Comparison of ENCODE assay signal across 12 cellular contexts in genomic region chr12:26240329-26240815, GRCh38. TPM values are rescaled to one million over a fixed set of nuclear protein-coding genes. Genes with fewer than 3 reads are reported as not detected.
"Had no signal": no experiment of that assay in that cellular context is flagged by ENCODE, and none has a peak within 500 bp of the region (broad histone marks: within the 10 kb centered on the region; RNA-seq: fewer than 3 reads in every experiment).

No MANE protein-coding gene starts in this region.

- DNase-seq: activated CD4-positive, alpha-beta T cell treated with anti-CD3 and anti-CD28 coated beads, Interleukin-2, amount 50 U/mL, for 1 hour; activated CD4-positive, CD25-positive, alpha-beta regulatory T cell; activated CD8-positive, alpha-beta memory T cell treated with anti-CD3 and anti-CD28 coated beads, Interleukin-2, amount 10 ng/mL, durations not matched to agents 7 days and 5 days; activated effector memory CD4-positive, alpha-beta T cell treated with Interleukin-2 at 50 U/mL for 16 hours; activated T-cell treated with anti-CD3 and anti-CD28 coated beads, Interleukin-2, amount 50 U/mL, for 24 hours; endodermal cell; natural killer cell; stimulated activated naive CD4-positive, alpha-beta T cell; T-cell had no signal

- H3K9me3 ChIP-seq: suprapubic skin had no signal

- H3K27ac ChIP-seq: SK-N-MC had no signal

- H3K4me3 ChIP-seq: lung, SK-N-MC, suprapubic skin had no signal

- H3K36me3 ChIP-seq: suprapubic skin had no signal

- H3K27me3 ChIP-seq: suprapubic skin had no signal

- ATAC-seq: activated CD8-positive, alpha-beta memory T cell treated with anti-CD3 and anti-CD28 coated beads, Interleukin-2, amount 10 ng/mL, durations not matched to agents 7 days and 5 days; natural killer cell; T-cell had no signal

RNA-seq across cellular contexts. Expression of gene SSPN, which starts 45.0 kb away (rescaled TPM):
- total RNA-seq: activated CD8-positive, alpha-beta memory T cell treated with anti-CD3 and anti-CD28 coated beads, Interleukin-2, amount 10 ng/mL, durations not matched to agents 7 days and 5 days had no signal
